ENCODE assay signal across 21 cellular contexts in the genomic region with DNA sequence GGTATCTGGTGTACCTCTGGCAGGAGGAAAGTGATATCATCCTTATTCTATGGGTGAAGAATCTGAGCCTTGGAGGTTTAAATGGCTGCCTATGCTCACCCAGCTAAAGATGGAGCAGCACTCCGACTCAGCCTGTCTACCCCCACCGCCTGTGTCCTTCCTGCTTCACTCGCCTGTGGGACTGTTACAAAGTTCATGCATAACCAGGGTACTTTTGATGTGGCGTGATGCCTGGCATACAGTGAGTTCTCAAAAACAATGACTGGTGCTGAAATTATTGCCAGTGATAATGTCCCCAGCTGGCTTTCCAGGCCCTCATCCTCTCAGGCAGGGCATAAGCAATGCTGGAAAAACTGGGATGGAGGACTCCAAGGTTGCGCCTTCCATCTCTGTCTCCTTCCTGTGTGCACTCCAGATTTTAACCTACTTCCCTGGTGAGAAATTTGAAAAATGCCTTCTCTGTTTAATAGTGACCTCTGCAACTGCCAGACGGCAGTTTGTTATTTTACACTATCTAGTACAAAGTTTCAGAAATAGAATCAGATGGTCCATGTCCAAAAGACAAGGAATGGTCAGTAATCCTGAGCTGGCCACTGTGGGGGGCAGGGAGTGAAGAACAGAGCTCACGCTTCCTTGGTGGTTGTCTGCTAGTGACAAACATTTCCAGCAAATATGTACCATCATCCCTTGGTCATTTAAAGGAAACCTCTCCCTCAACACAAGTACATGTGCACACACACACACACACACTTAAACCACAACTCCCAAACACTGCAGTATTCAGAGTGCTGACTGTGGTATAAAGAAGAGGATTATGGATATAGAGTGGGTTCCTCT.
DNase-seq lines count a peak whose midpoint lies in the region; ATAC-seq, FAIRE-seq and TF ChIP-seq lines count a peak whose summit lies in the region.
"Had no signal": no experiment of that assay in that cellular context is flagged by ENCODE, and none has a peak within 500 bp of the region (broad histone marks: within the 10 kb centered on the region; RNA-seq: fewer than 3 reads in every experiment).

No MANE protein-coding gene starts in this region.

- H3K4me3 Mint-ChIP-seq in chondrocyte (ENCODE audit: unreplicated experiment), result no peak overlapping the region
- H3K4me3 Mint-ChIP-seq in natural killer cell treated with Interleukin-12 subunit alpha and Interleukin-12 subunit beta and Interleukin-15 and Interleukin-18, amount 100 ng/mL, for 72 hours, result no peak overlapping the region
- H3K4me3 Mint-ChIP-seq: activated B cell treated with CpG ODN at 0.5 μM for 24 hours; central memory CD8-positive, alpha-beta T cell; T-helper 2 cell treated with Interferon-gamma antibody and Interleukin-4, amounts not matched to agents 5 μg/mL and 100 μg/mL, for 36 hours had no signal

- H3K4me3 ChIP-seq in BLaER1 treated with 17β-estradiol and CSF1 and Interleukin-3, amounts not matched to agents 10 nM and 100 nM, result no peak overlapping the region
- no peak overlapping the region for H3K4me3 ChIP-seq in mesenchymal stem cell (ENCODE audit: insufficient read depth in 1 of 2, low read depth in 1 of 2, low read length in 2 of 2)

- no peaks in the 10 kb centered on the region; a peak in 1 of 22 replicates for H3K9me3 ChIP-seq in BLaER1 treated with 17β-estradiol and CSF1 and Interleukin-3, amounts not matched to agents 10 nM and 100 nM (replicated peaks in 1 of 11)
- H3K9me3 ChIP-seq in mesenchymal stem cell (ENCODE audit: control insufficient read depth, low read length), result no peaks in the 10 kb centered on the region

- H2AK5ac ChIP-seq in mesenchymal stem cell (ENCODE audit: low read length, severe bottlenecking), result peak overlapping the region; percentile 78

- peak; percentile 20 for FAIRE-seq in HTR-8/SVneo (lab: Jason Lieb, UNC)
- FAIRE-seq: H54 had no signal

- H3K9ac ChIP-seq in BLaER1 treated with 17β-estradiol and CSF1 and Interleukin-3, amounts not matched to agents 10 nM and 100 nM, result no peak overlapping the region
- no peak overlapping the region for H3K9ac ChIP-seq in mesenchymal stem cell (ENCODE audit: low read length)

- peak overlapping the region; percentile 30 to 34 for H3K18ac ChIP-seq in mesenchymal stem cell (ENCODE audit: low read depth in 1 of 2, low read length in 2 of 2)

- peaks cover 0 to 20% (median 9%) of the 10 kb centered on the region in 10 experiments; a peak in 12 of 20 replicates for H3K4me1 ChIP-seq in BLaER1 treated with 17β-estradiol and CSF1 and Interleukin-3, amounts not matched to agents 10 nM and 100 nM
- peaks cover 22% of the 10 kb centered on the region for H3K4me1 ChIP-seq in mesenchymal stem cell (ENCODE audit: control insufficient read depth, insufficient read depth, low read depth, low read length)

- ATAC-seq in natural killer cell treated with Interleukin-12 subunit alpha and Interleukin-12 subunit beta and Interleukin-15 and Interleukin-18, amount 100 ng/mL, for 72 hours, result no peak
- ATAC-seq in HG02970 (IDR thresholded peaks at IDR 0.05; ENCODE audit: low FRiP score, unreplicated experiment), result no peak
- ATAC-seq: CD8-positive, alpha-beta T cell; left colon; sciatic nerve had no signal

- H2BK12ac ChIP-seq in mesenchymal stem cell (ENCODE audit: low read length in 2 of 2), result no peak overlapping the region

- peak overlapping the region; percentile 83 for H3K27ac Mint-ChIP-seq in chondrocyte (ENCODE audit: unreplicated experiment)
- no peak overlapping the region for H3K27ac Mint-ChIP-seq in natural killer cell treated with Interleukin-12 subunit alpha and Interleukin-12 subunit beta and Interleukin-15 and Interleukin-18, amount 100 ng/mL, for 72 hours
- H3K27ac Mint-ChIP-seq: activated B cell treated with CpG ODN at 0.5 μM for 24 hours; CD8-positive, alpha-beta T cell; T-helper 2 cell treated with Interferon-gamma antibody and Interleukin-4, amounts not matched to agents 5 μg/mL and 100 μg/mL, for 36 hours had no signal

- H3K27me3 ChIP-seq in BLaER1 treated with 17β-estradiol and CSF1 and Interleukin-3, amounts not matched to agents 10 nM and 100 nM, result no peaks in the 10 kb centered on the region
- peaks cover 0 to 45% of the 10 kb centered on the region in 2 experiments for H3K27me3 ChIP-seq in mesenchymal stem cell (ENCODE audit: control insufficient read depth in 1 of 2, insufficient read depth in 1 of 2, low read length in 2 of 2)

- no peak overlapping the region for H3K14ac ChIP-seq in mesenchymal stem cell (ENCODE audit: low read length in 2 of 2)

- no peak overlapping the region for H2BK120ac ChIP-seq in mesenchymal stem cell (ENCODE audit: low read depth, low read length)

- no peak overlapping the region for H3K27ac ChIP-seq in BLaER1 treated with 17β-estradiol and CSF1 and Interleukin-3, amounts not matched to agents 10 nM and 100 nM
- H3K27ac ChIP-seq in mesenchymal stem cell (ENCODE audit: low read length, poor library complexity, severe bottlenecking) (peak overlapping the region; percentile 78), RWPE1 (no peak overlapping the region)

- H3K36me3 ChIP-seq in BLaER1 treated with 17β-estradiol and CSF1 and Interleukin-3, amounts not matched to agents 10 nM and 100 nM, result no peaks in the 10 kb centered on the region
- H3K36me3 ChIP-seq in mesenchymal stem cell (ENCODE audit: control insufficient read depth in 1 of 2, insufficient read depth in 2 of 2, low read depth in 1 of 2, low read length in 2 of 2), result no peaks in the 10 kb centered on the region

- peak overlapping the region; percentile 39 for H2BK5ac ChIP-seq in mesenchymal stem cell (ENCODE audit: low read depth, low read length, poor library complexity, severe bottlenecking)

- H3K36me3 Mint-ChIP-seq in chondrocyte (ENCODE audit: low read depth), result no peaks in the 10 kb centered on the region
- no peaks in the 10 kb centered on the region for H3K36me3 Mint-ChIP-seq in natural killer cell treated with Interleukin-12 subunit alpha and Interleukin-12 subunit beta and Interleukin-15 and Interleukin-18, amount 100 ng/mL, for 72 hours
- H3K36me3 Mint-ChIP-seq: CD8-positive, alpha-beta T cell had no signal

- POLR2A ChIA-PET in RWPE1 (lab: Yijun Ruan, JAX; ENCODE audit: low non-redundant PET), result no interaction called here

- H4K20me1 ChIP-seq in BLaER1 treated with 17β-estradiol and CSF1 and Interleukin-3, amounts not matched to agents 10 nM and 100 nM, result no peaks in the 10 kb centered on the region

- no peak overlapping the region for H3K4ac ChIP-seq in mesenchymal stem cell (ENCODE audit: low read depth in 1 of 2, low read length in 2 of 2)

- H3K23ac ChIP-seq in mesenchymal stem cell (ENCODE audit: low read length in 2 of 2), result no peak overlapping the region

- peak overlapping the region in 8 of 11 experiments; percentile 1 to 51 (median 44); a peak in 12 of 22 replicates for H3K4me2 ChIP-seq in BLaER1 treated with 17β-estradiol and CSF1 and Interleukin-3, amounts not matched to agents 10 nM and 100 nM
- H3K4me2 ChIP-seq in mesenchymal stem cell (ENCODE audit: low read length, poor library complexity, severe bottlenecking), result no peak overlapping the region

- no peak for DNase-seq in HTR-8/SVneo (ENCODE audit: insufficient read length, low spot score)
- no peak for DNase-seq in chondrocyte (ENCODE audit: low spot score)
- DNase-seq in mesenchymal stem cell, result peak; percentile 34
- no peak for DNase-seq in activated naive CD4-positive, alpha-beta T cell treated with anti-CD3 and anti-CD28 coated beads, Interleukin-2, amount 50 U/mL, for 16 hours
- DNase-seq in RWPE1 (ENCODE audit: low spot score), result no peak
- no peak for DNase-seq in natural killer cell treated with Interleukin-12 subunit alpha and Interleukin-12 subunit beta and Interleukin-15 and Interleukin-18, amount 100 ng/mL, for 72 hours (ENCODE audit: low spot score)
- DNase-seq: activated B cell treated with CpG ODN at 0.5 μM for 24 hours; activated CD8-positive, alpha-beta memory T cell treated with anti-CD3 and anti-CD28 coated beads for 24 hours; CD8-positive, alpha-beta T cell; KBM-7; left colon; NCI-H1092; NCI-H2081 treated with DMSO at 0.1 percent for 48 hours; NCI-H526 treated with DMSO at 0.1 percent for 48 hours; stimulated activated CD4-positive, alpha-beta T cell treated with anti-CD3 and anti-CD28 coated beads, Interleukin-1b, Interleukin-23, amount 100 ng/mL, for 48 hours had no signal

- CTCF ChIA-PET in RWPE1 (lab: Yijun Ruan, JAX), result no interaction called here

- no peaks in the 10 kb centered on the region for H3K27me3 Mint-ChIP-seq in chondrocyte (ENCODE audit: low read depth)
- no peaks in the 10 kb centered on the region for H3K27me3 Mint-ChIP-seq in natural killer cell treated with Interleukin-12 subunit alpha and Interleukin-12 subunit beta and Interleukin-15 and Interleukin-18, amount 100 ng/mL, for 72 hours
- H3K27me3 Mint-ChIP-seq: activated B cell treated with CpG ODN at 0.5 μM for 24 hours; central memory CD8-positive, alpha-beta T cell had no signal

- no peak overlapping the region for H2BK15ac ChIP-seq in mesenchymal stem cell (ENCODE audit: low read depth, poor library complexity, severe bottlenecking)

- peaks cover 36% of the 10 kb centered on the region for H3K4me1 Mint-ChIP-seq in chondrocyte (ENCODE audit: low read depth)
- no peaks in the 10 kb centered on the region for H3K4me1 Mint-ChIP-seq in natural killer cell treated with Interleukin-12 subunit alpha and Interleukin-12 subunit beta and Interleukin-15 and Interleukin-18, amount 100 ng/mL, for 72 hours (ENCODE audit: low read depth in 2 of 2)
- H3K4me1 Mint-ChIP-seq: activated B cell treated with CpG ODN at 0.5 μM for 24 hours had no signal

- H4K8ac ChIP-seq in mesenchymal stem cell (ENCODE audit: low read length), result no peak overlapping the region

- TF ChIP-seq CTCF in chondrocyte (IDR thresholded peaks at IDR 0.05) (no peak), RWPE1 (conservative IDR thresholded peaks at IDR 0.05; ENCODE audit: low read depth) (no peak)

- no peak overlapping the region for H4K91ac ChIP-seq in mesenchymal stem cell (ENCODE audit: low read length)

- H3K79me1 ChIP-seq in mesenchymal stem cell (replicated peaks; ENCODE audit: low read length, poor library complexity, severe bottlenecking), result no peaks in the 10 kb centered on the region

- 53% methylated on average over 4 of the region's 7 CpGs for WGBS in mesenchymal stem cell

- no peaks in the 10 kb centered on the region for H3K9me3 Mint-ChIP-seq in chondrocyte (ENCODE audit: low read depth)
- H3K9me3 Mint-ChIP-seq in natural killer cell treated with Interleukin-12 subunit alpha and Interleukin-12 subunit beta and Interleukin-15 and Interleukin-18, amount 100 ng/mL, for 72 hours, result peaks cover 5% of the 10 kb centered on the region
- H3K9me3 Mint-ChIP-seq: activated B cell treated with CpG ODN at 0.5 μM for 24 hours; CD8-positive, alpha-beta T cell; central memory CD8-positive, alpha-beta T cell; T-helper 2 cell treated with Interferon-gamma antibody and Interleukin-4, amounts not matched to agents 5 μg/mL and 100 μg/mL, for 36 hours had no signal

- no peak overlapping the region for H2AFZ ChIP-seq in mesenchymal stem cell (ENCODE audit: low read depth, low read length)
